3 cellular contexts compared by ENCODE assay signal in the genomic region with DNA sequence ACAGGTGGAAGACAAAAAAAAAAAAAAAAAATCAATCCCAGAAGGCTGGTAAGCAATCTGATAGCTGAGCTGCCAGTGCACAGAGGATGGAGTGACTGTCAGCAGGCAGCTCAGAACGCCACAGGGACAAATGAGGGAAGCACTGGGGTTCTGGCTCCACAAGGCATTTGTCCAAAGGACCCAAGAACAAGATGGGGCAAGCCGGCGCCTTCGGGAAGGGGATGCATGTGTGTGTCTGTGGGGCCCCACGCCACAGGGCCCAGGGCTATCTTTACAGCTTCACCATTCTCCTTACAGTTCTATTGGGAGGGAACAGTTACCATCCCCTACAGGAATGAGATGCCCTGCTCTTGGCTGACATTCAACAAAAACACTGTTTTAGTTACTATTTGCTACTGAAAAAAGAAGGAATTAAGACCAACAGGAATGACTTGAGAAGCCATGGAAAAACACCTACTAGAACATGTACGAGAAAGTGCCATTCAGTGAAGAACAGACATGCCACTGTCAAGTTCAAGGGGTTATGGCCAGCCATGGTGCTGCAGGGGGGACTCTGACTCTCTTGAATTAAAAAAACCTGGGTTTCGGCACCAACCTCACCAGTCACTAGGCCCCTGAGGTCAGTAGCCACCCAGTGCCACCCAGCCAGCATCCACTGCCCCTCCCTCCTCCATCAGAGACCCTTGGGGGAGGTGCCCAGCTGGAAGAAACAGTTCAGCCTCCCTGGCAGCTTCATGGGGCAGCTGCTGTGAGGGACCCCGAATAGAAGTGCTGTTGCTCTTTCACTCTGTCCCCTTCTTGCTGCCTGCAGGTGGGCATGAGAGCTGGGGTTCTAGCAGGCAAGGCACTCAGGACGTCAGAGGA.
TF ChIP-seq lines count a peak whose summit lies in the region.

No MANE protein-coding gene starts in this region.

TF ChIP-seq in GM23338, 12 proteins besides CTCF, POLR2A, EP300 and RAD21:
- no peak for TF ChIP-seq NANOG (IDR thresholded peaks at IDR 0.05; ENCODE audit: borderline replicate concordance)
- TF ChIP-seq POLR2AphosphoS5 (IDR thresholded peaks at IDR 0.05; ENCODE audit: low read depth) = peak; percentile 23; the same call in 1 of the 2 replicates
TF ChIP-seq in GM23338: peak in this region for 1.

TF ChIP-seq in SK-N-SH treated with all-trans-retinoic acid at 6 μM for 48 hours, 23 proteins besides CTCF, POLR2A, EP300 and RAD21:
- TF ChIP-seq, protein P1, sequence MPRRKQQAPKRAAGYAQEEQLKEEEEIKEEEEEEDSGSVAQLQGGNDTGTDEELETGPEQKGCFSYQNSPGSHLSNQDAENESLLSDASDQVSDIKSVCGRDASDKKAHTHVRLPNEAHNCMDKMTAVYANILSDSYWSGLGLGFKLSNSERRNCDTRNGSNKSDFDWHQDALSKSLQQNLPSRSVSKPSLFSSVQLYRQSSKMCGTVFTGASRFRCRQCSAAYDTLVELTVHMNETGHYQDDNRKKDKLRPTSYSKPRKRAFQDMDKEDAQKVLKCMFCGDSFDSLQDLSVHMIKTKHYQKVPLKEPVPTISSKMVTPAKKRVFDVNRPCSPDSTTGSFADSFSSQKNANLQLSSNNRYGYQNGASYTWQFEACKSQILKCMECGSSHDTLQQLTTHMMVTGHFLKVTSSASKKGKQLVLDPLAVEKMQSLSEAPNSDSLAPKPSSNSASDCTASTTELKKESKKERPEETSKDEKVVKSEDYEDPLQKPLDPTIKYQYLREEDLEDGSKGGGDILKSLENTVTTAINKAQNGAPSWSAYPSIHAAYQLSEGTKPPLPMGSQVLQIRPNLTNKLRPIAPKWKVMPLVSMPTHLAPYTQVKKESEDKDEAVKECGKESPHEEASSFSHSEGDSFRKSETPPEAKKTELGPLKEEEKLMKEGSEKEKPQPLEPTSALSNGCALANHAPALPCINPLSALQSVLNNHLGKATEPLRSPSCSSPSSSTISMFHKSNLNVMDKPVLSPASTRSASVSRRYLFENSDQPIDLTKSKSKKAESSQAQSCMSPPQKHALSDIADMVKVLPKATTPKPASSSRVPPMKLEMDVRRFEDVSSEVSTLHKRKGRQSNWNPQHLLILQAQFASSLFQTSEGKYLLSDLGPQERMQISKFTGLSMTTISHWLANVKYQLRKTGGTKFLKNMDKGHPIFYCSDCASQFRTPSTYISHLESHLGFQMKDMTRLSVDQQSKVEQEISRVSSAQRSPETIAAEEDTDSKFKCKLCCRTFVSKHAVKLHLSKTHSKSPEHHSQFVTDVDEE (CRISPR knock-in tag; IDR thresholded peaks at IDR 0.05) = no peak
- TF ChIP-seq POU6F1 (CRISPR knock-in tag; IDR thresholded peaks at IDR 0.05; ENCODE audit: borderline replicate concordance, low read depth) = no peak
- no peak for TF ChIP-seq OSR1 (CRISPR knock-in tag; IDR thresholded peaks at IDR 0.05)
- no peak for TF ChIP-seq GLIS3 (CRISPR knock-in tag; IDR thresholded peaks at IDR 0.05)
- no peak for TF ChIP-seq ZNF70 (CRISPR knock-in tag; IDR thresholded peaks at IDR 0.05)
- no peak for TF ChIP-seq CSRNP3 (CRISPR knock-in tag; IDR thresholded peaks at IDR 0.05)
- TF ChIP-seq ARNTL (CRISPR knock-in tag; IDR thresholded peaks at IDR 0.05; ENCODE audit: borderline replicate concordance, low read depth) = no peak

TF ChIP-seq in H1, 55 proteins besides CTCF, POLR2A, EP300 and RAD21:
- TF ChIP-seq POLR2AphosphoS5 (IDR thresholded peaks at IDR 0.05; ENCODE audit: low read depth, low read length) (0 out of 2 replicates have a peak, but pooled peaks have one; percentile 53), SAP30 (IDR thresholded peaks at IDR 0.05; ENCODE audit: insufficient read depth, insufficient replicate concordance, low read length) (no peak), SP2 (IDR thresholded peaks at IDR 0.05; ENCODE audit: low read length) (no peak), RBBP5 (IDR thresholded peaks at IDR 0.05; ENCODE audit: borderline replicate concordance, low read depth, low read length) (no peak), GABPA (IDR thresholded peaks at IDR 0.05; ENCODE audit: borderline replicate concordance, insufficient read depth, low read length) (no peak)
